In genomic region chr19:11420429-11420893, GRCh38 we compare ENCODE assay signal across 6 cellular contexts. TPM values are rescaled to one million over a fixed set of nuclear protein-coding genes. Genes with fewer than 3 reads are reported as not detected.
DNase-seq lines count a peak whose midpoint lies in the region; ATAC-seq and TF ChIP-seq lines count a peak whose summit lies in the region.

No MANE protein-coding gene starts in this region.

- H3K36me3 ChIP-seq in adrenal gland (replicated peaks in 1 of 2) (no peaks in the 10 kb centered on the region), mucosa of rectum (ENCODE audit: control insufficient read depth in 2 of 2, insufficient read depth in 2 of 2, low read length in 2 of 2) (no peaks in the 10 kb centered on the region)
- no peaks in the 10 kb centered on the region for H3K36me3 ChIP-seq in effector memory CD4-positive, alpha-beta T cell (ENCODE audit: control insufficient read depth, insufficient read depth, low read length)

- H3K9me3 ChIP-seq in adrenal gland (replicated peaks in 1 of 3), result no peaks in the 10 kb centered on the region
- no peaks in the 10 kb centered on the region for H3K9me3 ChIP-seq in mucosa of rectum (ENCODE audit: control insufficient read depth in 2 of 2, low read length in 2 of 2)
- H3K9me3 ChIP-seq in effector memory CD4-positive, alpha-beta T cell (ENCODE audit: control insufficient read depth, low read length), result no peaks in the 10 kb centered on the region

- 2 to 6% (median 3%) methylated on average over 2 to 30 of the region's 30 CpGs for whole genome bisulfite sequencing in adrenal gland, 4 donors

- peak in 1 of 2 donors; percentile 16 for TF ChIP-seq POLR2A in adrenal gland (IDR thresholded peaks at IDR 0.05)

- H3K4me1 ChIP-seq in adrenal gland (replicated peaks in 1 of 2) (peaks cover 10 to 35% of the 10 kb centered on the region in 2 donors), mucosa of rectum (ENCODE audit: control insufficient read depth in 2 of 2, insufficient read depth in 2 of 2, low read length in 2 of 2) (peaks cover 3 to 15% of the 10 kb centered on the region in 2 donors)
- H3K4me1 ChIP-seq in effector memory CD4-positive, alpha-beta T cell (ENCODE audit: control insufficient read depth, insufficient read depth, low read length, poor library complexity, severe bottlenecking), result peaks cover 46% of the 10 kb centered on the region

- H3K27ac ChIP-seq in adrenal gland (peak overlapping the region in 4 of 5 donors; percentile 11 to 87 (median 80)), mucosa of rectum (ENCODE audit: low read depth in 2 of 2, low read length in 2 of 2) (peak overlapping the region in 1 of 2 donors; percentile 32)
- H3K27ac ChIP-seq in effector memory CD4-positive, alpha-beta T cell (ENCODE audit: insufficient read depth, low read length, poor library complexity, severe bottlenecking), result no peak overlapping the region

- no peaks in the 10 kb centered on the region for H3K27me3 ChIP-seq in adrenal gland
- peaks cover 27 to 37% of the 10 kb centered on the region in 2 donors for H3K27me3 ChIP-seq in mucosa of rectum (ENCODE audit: control insufficient read depth in 2 of 2, insufficient read depth in 2 of 2, low read length in 2 of 2)
- H3K27me3 ChIP-seq in effector memory CD4-positive, alpha-beta T cell (replicated peaks; ENCODE audit: control insufficient read depth, insufficient read depth, low read length, poor library complexity, severe bottlenecking), result peaks cover 58% of the 10 kb centered on the region

- intact Hi-C loops in adrenal gland (cut with DNase I), result no loop called here

- ATAC-seq in GM21529 (IDR thresholded peaks at IDR 0.05; ENCODE audit: unreplicated experiment), result no peak

- peak overlapping the region in 1 of 2 donors; percentile 24 for H3K9ac ChIP-seq in mucosa of rectum (ENCODE audit: low read depth in 1 of 2, low read length in 2 of 2)

- DNase-seq in EL (peak; percentile 34), adrenal gland (peak; percentile 72 to 87 (median 81)), hippocampal formation (lab: John Stamatoyannopoulos, UW) (no peak)
- DNase-seq in effector memory CD4-positive, alpha-beta T cell, result no peak

- H3K4me3 ChIP-seq in adrenal gland, result peak overlapping the region in 2 of 4 donors; percentile 43 to 54
- H3K4me3 ChIP-seq in mucosa of rectum (ENCODE audit: low read length in 2 of 2), result peak overlapping the region; percentile 43 to 50
- H3K4me3 ChIP-seq in effector memory CD4-positive, alpha-beta T cell (ENCODE audit: insufficient read depth, low read depth, low read length, poor library complexity, severe bottlenecking), result no peak overlapping the region

- TF ChIP-seq CTCF in adrenal gland (IDR thresholded peaks at IDR 0.05), result no peak

RNA-seq across cellular contexts. Expression of gene RGL3, which starts 1.3 kb away (rescaled TPM):
- 10 to 100 TPM; 10.3 to 63.9 (median 36.1) TPM for total RNA-seq in adrenal gland
- polyA plus RNA-seq in adrenal gland, result 100 to 1,000 TPM in 1 of 3 donors, 10 to 100 TPM in 2; 24.2 to 207 (median 64.1) TPM

RNA-seq across cellular contexts. Expression of gene ODAD3, which starts 14.5 kb away (rescaled TPM):
- 1 to 10 TPM in 7 of 8 donors, under 1 TPM in 1; 0.69 to 4.7 (median 2.3) TPM for total RNA-seq in adrenal gland
- polyA plus RNA-seq in adrenal gland, result 1 to 10 TPM; 3.1 to 7.9 (median 4.8) TPM

RNA-seq across cellular contexts. Expression of gene PRKCSH, which starts 15.0 kb away (rescaled TPM):
- 100 to 1,000 TPM; 132 to 359 (median 247) TPM for total RNA-seq in adrenal gland
- polyA plus RNA-seq in adrenal gland, result 100 to 1,000 TPM; 142 to 228 (median 177) TPM

RNA-seq across cellular contexts. Expression of gene EPOR, which starts 36.3 kb away (rescaled TPM):
- total RNA-seq in adrenal gland, result 10 to 100 TPM; 15.7 to 37.9 (median 23.5) TPM
- polyA plus RNA-seq in adrenal gland, result 10 to 100 TPM in 2 of 3 donors, 1 to 10 TPM in 1; 6.8 to 74.0 (median 49.3) TPM

RNA-seq across cellular contexts. Expression of gene SWSAP1, which starts 46.0 kb away (rescaled TPM):
- total RNA-seq in adrenal gland, result 1 to 10 TPM; 2.6 to 5.5 (median 3.8) TPM
- 1 to 10 TPM; 2.1 to 8.4 (median 6.0) TPM for polyA plus RNA-seq in adrenal gland

Comparison
In these comparisons a context has a peak if more than half of its experiments do, and no peak if none do; other contexts are left out.
1. DNase-seq: peak in EL (single experiment) and adrenal gland (7 of 7); none in hippocampal formation (0 of 2) and effector memory CD4-positive, alpha-beta T cell (0 of 3).